Comparison of ENCODE assay signal across 8 cellular contexts in the genomic region with DNA sequence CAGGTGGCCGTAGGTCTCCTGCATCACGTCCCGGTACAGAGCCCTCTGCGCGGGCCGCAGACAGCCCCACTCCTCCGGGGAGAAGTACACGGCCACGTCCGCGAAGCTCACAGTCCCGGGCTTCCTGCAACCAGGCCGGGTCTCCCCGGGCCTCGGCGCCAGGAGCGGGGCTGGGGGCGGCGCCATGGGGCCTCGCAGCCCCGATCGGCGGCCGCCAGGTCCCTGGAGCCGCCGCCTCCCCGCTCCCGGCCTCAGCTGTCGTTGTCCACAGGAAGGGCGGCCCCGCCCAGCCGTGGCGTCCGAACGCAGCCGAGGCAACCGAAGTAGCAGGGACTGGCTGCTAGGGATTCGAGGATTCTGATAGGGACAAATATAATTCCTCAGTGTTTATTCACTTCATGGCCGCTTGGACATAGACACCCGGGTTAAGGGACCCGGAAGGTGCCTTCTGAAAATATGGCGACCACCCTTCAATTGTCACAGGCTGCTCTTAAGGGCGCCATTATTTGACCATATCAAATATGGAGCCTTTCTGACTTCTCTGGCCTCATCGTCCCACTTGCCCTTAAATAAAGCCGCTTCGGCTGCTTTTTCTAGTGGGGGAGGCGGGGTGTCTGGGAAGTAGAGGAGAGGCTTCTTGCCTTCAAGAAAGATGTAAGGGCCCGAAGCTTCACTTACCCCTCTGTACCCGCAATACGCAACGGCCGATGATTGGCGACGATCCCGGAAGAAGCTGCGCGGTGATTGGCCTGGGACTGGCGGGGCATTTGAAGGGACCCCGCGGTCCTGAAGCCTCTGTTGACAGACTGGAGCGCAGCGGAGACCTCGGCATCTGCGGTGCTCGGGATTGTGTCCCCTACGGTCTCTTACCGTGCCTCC. TPM values are rescaled to one million over a fixed set of nuclear protein-coding genes. Genes with fewer than 3 reads are reported as not detected.
A peak's percentile ranks its signal among the peaks of the same experiment; 100 is the strongest.
DNase-seq lines count a peak whose midpoint lies in the region; ATAC-seq, FAIRE-seq and TF ChIP-seq lines count a peak whose summit lies in the region.

A gene (minus strand): TSS at position 271 of the 879 bp plus-strand sequence. CDS start 85 bp downstream, at position 186.

- 2% methylated on average over 60 of the region's 67 CpGs; no CpG with 5 or more reads in 1 of the 2 experiments for WGBS in H1 (ENCODE audit: extremely low coverage in 1 of 2, insufficient coverage in 1 of 2, insufficient read length in 1 of 2, insufficient replicate concordance in 2 of 2, low coverage in 1 of 2, low lambda C conversion rate in 2 of 2, missing lambda C conversion rate in 1 of 2), 2 experiments

- peak; percentile 81 for ATAC-seq in CD8-positive, alpha-beta T cell
- ATAC-seq in GM19467 (IDR thresholded peaks at IDR 0.05; ENCODE audit: unreplicated experiment), result peak; percentile 71
- peak; percentile 86 for ATAC-seq in memory B cell (ENCODE audit: low read depth)

- H3K9me3 ChIP-seq in CD8-positive, alpha-beta T cell (ENCODE audit: low read length), result no peaks in the 10 kb centered on the region
- no peaks in the 10 kb centered on the region for H3K9me3 ChIP-seq in H1 (ENCODE audit: insufficient read depth in 2 of 2, low read depth in 1 of 2, low read length in 1 of 2)

- H2BK15ac ChIP-seq in H1 (ENCODE audit: low read length), result peak within 1 kb of the TSS; percentile 46; the same call in 1 of the 2 replicates

- peak within 1 kb of the TSS; percentile 98 for H3K27ac Mint-ChIP-seq in CD8-positive, alpha-beta T cell
- peak within 1 kb of the TSS; percentile 94 for H3K27ac Mint-ChIP-seq in memory B cell

- peaks cover 0 to 2% of the 10 kb centered on the region in 2 experiments for H4K20me1 ChIP-seq in H1 (replicated peaks in 1 of 2; ENCODE audit: control insufficient read depth in 1 of 2, insufficient read depth in 2 of 2, low read length in 2 of 2)

- H3K27me3 ChIP-seq in CD8-positive, alpha-beta T cell (ENCODE audit: insufficient read depth, low read length), result no peaks in the 10 kb centered on the region
- no peaks in the 10 kb centered on the region for H3K27me3 ChIP-seq in H1 (replicated peaks in 1 of 4; ENCODE audit: control insufficient read depth in 3 of 4, extremely low read depth in 1 of 4, insufficient read depth in 3 of 4, low read length in 3 of 4)

- peak within 1 kb of the TSS; percentile 90 for H3K4me3 Mint-ChIP-seq in CD8-positive, alpha-beta T cell
- peak within 1 kb of the TSS; percentile 86 for H3K4me3 Mint-ChIP-seq in memory B cell

- peak within 1 kb of the TSS; percentile 84 for H3K27ac ChIP-seq in CD8-positive, alpha-beta T cell (ENCODE audit: low read depth, low read length)
- peak within 1 kb of the TSS; percentile 64; the same call in 1 of the 2 replicates for H3K27ac ChIP-seq in H1 (ENCODE audit: low read depth, low read length)

- no peaks in the 10 kb centered on the region for H3K79me1 ChIP-seq in H1 (ENCODE audit: low read depth, low read length)

- peak within 1 kb of the TSS; percentile 95 for H4K91ac ChIP-seq in H1 (replicated peaks; ENCODE audit: insufficient read length, low read length)

- peak; percentile 39 to 42 for TF ChIP-seq POLR2A in H1 (IDR thresholded peaks at IDR 0.05; ENCODE audit: control extremely low read depth in 1 of 2, low read depth in 2 of 2, low read length in 2 of 2)

- peak within 1 kb of the TSS; percentile 86; the same call in 1 of the 2 replicates for H3K18ac ChIP-seq in H1 (ENCODE audit: extremely low read depth, low read length)

- H3K36me3 ChIP-seq in CD8-positive, alpha-beta T cell (ENCODE audit: insufficient read depth, low read length), result no peaks in the 10 kb centered on the region
- H3K36me3 ChIP-seq in H1 (ENCODE audit: control insufficient read depth in 2 of 4, insufficient read depth in 4 of 4, low read length in 3 of 4), result no peaks in the 10 kb centered on the region

- peak within 1 kb of the TSS; percentile 90 for H4K8ac ChIP-seq in H1 (ENCODE audit: extremely low read depth, insufficient read depth, low read length)

- peak within 1 kb of the TSS; percentile 96 for H3K4ac ChIP-seq in H1 (replicated peaks; ENCODE audit: insufficient read length, low read depth, low read length)

- no peak; a peak in 1 of 4 replicates for TF ChIP-seq RAD21 in H1 (IDR thresholded peaks at IDR 0.05 in 1 of 2, conservative IDR thresholded peaks at IDR 0.05 in 1 of 2; ENCODE audit: low read depth in 2 of 2, low read length in 2 of 2)

- H3K14ac ChIP-seq in H1 (ENCODE audit: insufficient read length), result no peak within 1 kb of the TSS

- no peak within 1 kb of the TSS for H3K23ac ChIP-seq in H1 (ENCODE audit: insufficient read length)

- H3K23me2 ChIP-seq in H1 (ENCODE audit: low read depth, low read length), result peaks cover 14% of the 10 kb centered on the region; the same call in 1 of the 2 replicates

- H2BK120ac ChIP-seq in H1 (replicated peaks; ENCODE audit: low read depth, low read length), result no peak within 1 kb of the TSS

- CTCF ChIA-PET in CD8-positive, alpha-beta T cell (lab: Charles Lee), result interaction anchor here (0.7 to 1.7 kb wide), 11 partner anchors 13 to 154 kb away, joined by 3 to 14 read pairs (median 3); a partner anchor contains a TSS
- CTCF ChIA-PET in H1 (lab: Charles Lee; ENCODE audit: partially characterized antibody), result interaction anchor here (0.8 to 1.6 kb wide), 10 partner anchors 13 to 153 kb away, joined by 3 to 8 read pairs (median 4); a partner anchor contains a TSS

- H2AFZ ChIP-seq in H1 (ENCODE audit: low read length), result peak within 1 kb of the TSS; percentile 82

- POLR2A ChIA-PET in CD8-positive, alpha-beta T cell (lab: Charles Lee), result interaction anchor here (0.6 to 3.0 kb wide), 27 partner anchors 10 to 194 kb away, joined by 3 to 57 read pairs (median 5); a partner anchor contains a TSS
- POLR2A ChIA-PET in H1 (lab: Charles Lee; ENCODE audit: partially characterized antibody), result interaction anchor here (0.5 to 3.4 kb wide), 35 partner anchors 8 to 224 kb away, joined by 3 to 45 read pairs (median 5); a partner anchor contains a TSS

- H2BK20ac ChIP-seq in H1 (ENCODE audit: low read length), result no peak within 1 kb of the TSS

- FAIRE-seq in H1 (lab: Jason Lieb, UNC), result no peak

- no peak for TF ChIP-seq EP300 in H1 (IDR thresholded peaks at IDR 0.05; ENCODE audit: borderline replicate concordance in 1 of 2, low read depth in 2 of 2, low read length in 2 of 2)

- H3K56ac ChIP-seq in H1 (replicated peaks; ENCODE audit: insufficient read length, low read depth, low read length), result peak within 1 kb of the TSS; percentile 92

- no peaks in the 10 kb centered on the region for H3K79me2 ChIP-seq in H1 (ENCODE audit: control insufficient read depth in 1 of 2, insufficient read depth in 2 of 2, low read length in 2 of 2)

- peak within 1 kb of the TSS; percentile 83; the same call in 1 of the 2 replicates for H2BK5ac ChIP-seq in H1 (ENCODE audit: low read depth, low read length)

- H3K9ac ChIP-seq in H1 (replicated peaks in 1 of 4; ENCODE audit: extremely low read depth in 1 of 4, low read depth in 3 of 4, low read length in 3 of 4), result peak within 1 kb of the TSS; percentile 62 to 78 (median 68); a peak in 6 of 7 replicates

- H3K4me2 ChIP-seq in H1 (ENCODE audit: insufficient read depth in 1 of 2, low read depth in 2 of 2, low read length in 2 of 2), result peak within 1 kb of the TSS; percentile 74 to 99

- H3K4me3 ChIP-seq in CD8-positive, alpha-beta T cell (ENCODE audit: low read depth, low read length), result peak within 1 kb of the TSS; percentile 86
- peak within 1 kb of the TSS; percentile 78 to 89 (median 82) for H3K4me3 ChIP-seq in H1 (ENCODE audit: extremely low read depth in 1 of 4, insufficient read depth in 2 of 4, low read depth in 3 of 4, low read length in 4 of 4)

- peak within 1 kb of the TSS; percentile 99 for H4K5ac ChIP-seq in H1 (ENCODE audit: insufficient read length, low read depth, low read length)

- peaks cover 34% of the 10 kb centered on the region for H3K4me1 Mint-ChIP-seq in CD8-positive, alpha-beta T cell (ENCODE audit: low read depth)
- H3K4me1 Mint-ChIP-seq in memory B cell, result peaks cover 25% of the 10 kb centered on the region

- no peaks in the 10 kb centered on the region for H3K9me3 Mint-ChIP-seq in CD8-positive, alpha-beta T cell
- no peaks in the 10 kb centered on the region for H3K9me3 Mint-ChIP-seq in memory B cell

- intact Hi-C loops in CD8-positive, alpha-beta T cell (cut with DNase I, micrococcal nuclease), result loop anchor here (1.0 to 5.0 kb wide), 12 partner anchors 13 to 506 kb away; a partner anchor contains a TSS

- no peak for TF ChIP-seq CTCF in CD8-positive, alpha-beta T cell (IDR thresholded peaks at IDR 0.05)
- no peak for TF ChIP-seq CTCF in H1 (IDR thresholded peaks at IDR 0.05; ENCODE audit: control extremely low read depth in 1 of 3, insufficient read depth in 1 of 3, low read depth in 1 of 3, low read length in 3 of 3)

- no peak within 1 kb of the TSS for H2AK5ac ChIP-seq in H1 (ENCODE audit: low read depth, low read length)

- no peaks in the 10 kb centered on the region for H3K27me3 Mint-ChIP-seq in CD8-positive, alpha-beta T cell (ENCODE audit: low read depth)
- H3K27me3 Mint-ChIP-seq in memory B cell, result no peaks in the 10 kb centered on the region

- H2BK12ac ChIP-seq in H1 (ENCODE audit: low read depth, low read length), result no peak within 1 kb of the TSS

- peak; percentile 89 to 99 (median 92) for DNase-seq in CD8-positive, alpha-beta T cell
- DNase-seq in HT-29 (ENCODE audit: low spot score) (peak; percentile 89), NOMO-1 (lab: John Stamatoyannopoulos, UW; ENCODE audit: unreplicated experiment in 2 of 2) (peak; percentile 97 to 99), H1 (ENCODE audit: low read depth in 1 of 2, low spot score in 2 of 2) (peak; percentile 90 to 91), memory B cell (ENCODE audit: low spot score in 2 of 2) (peak; percentile 76 to 92)
- peak; percentile 83 to 94 for DNase-seq in activated CD8-positive, alpha-beta memory T cell treated with anti-CD3 and anti-CD28 coated beads for 4 hours (ENCODE audit: low read depth in 2 of 2)
- DNase-seq in stimulated activated CD8-positive, alpha-beta memory T cell treated with anti-CD3 and anti-CD28 coated beads, Interleukin-12 subunit alpha, Interleukin-12 subunit beta, amount 100 ng/mL, for 24 hours (ENCODE audit: extremely low read depth), result peak; percentile 81

- H3K36me3 Mint-ChIP-seq in CD8-positive, alpha-beta T cell, result peaks cover 8% of the 10 kb centered on the region
- no peaks in the 10 kb centered on the region for H3K36me3 Mint-ChIP-seq in memory B cell

- H3K4me1 ChIP-seq in CD8-positive, alpha-beta T cell (ENCODE audit: insufficient read depth, low read length), result peaks cover 40% of the 10 kb centered on the region
- peaks cover 0 to 9% (median 2%) of the 10 kb centered on the region in 4 experiments; a peak in 5 of 7 replicates for H3K4me1 ChIP-seq in H1 (replicated peaks in 1 of 4; ENCODE audit: control insufficient read depth in 3 of 4, insufficient read depth in 4 of 4, low read length in 3 of 4)

RNA-seq across cellular contexts. Expression of the gene that starts here (rescaled TPM):
- 1 to 10 TPM; 6.1 to 7.1 TPM for total RNA-seq in CD8-positive, alpha-beta T cell
- total RNA-seq in HT-29 (2014; rRNA removed; shearing (Covaris generic)), result 5.7 and 7.5 TPM in 2 replicates
- total RNA-seq in H1 (2021; fragmentation: NEBNext Ultra II Directional; extraction: Animal tissue kit (Norgen Biotek cat#: 25700)), result 3.5 and 3.7 TPM in 2 replicates
- polyA plus RNA-seq in H1 (2011; rRNA removed), result 2.7 and 6.3 TPM in 2 replicates
- polyA plus RNA-seq in H1 (2011; cell fraction: cytosol; rRNA removed), result 3.3 TPM
- polyA plus RNA-seq in H1 (2011; cell fraction: nucleus; rRNA removed), result 5.4 TPM
- polyA plus RNA-seq in H1 (2012, experiment 1 of 2), result 3.0 to 4.6 TPM (median 3.6 TPM) in 4 replicates
- 1.7 TPM for polyA plus RNA-seq in H1 (2012, experiment 2 of 2)
- 3.8 TPM for polyA plus RNA-seq in H1 (2013, experiment 1 of 2)
- 2.6 TPM for polyA plus RNA-seq in H1 (2013, experiment 2 of 2)
- 0.63 TPM in 2 replicates for polyA minus RNA-seq in H1 (2011; rRNA and poly(A)+ RNA removed)
- polyA minus RNA-seq in H1 (2011; cell fraction: cytosol; rRNA and poly(A)+ RNA removed), result 3.4 TPM
- polyA minus RNA-seq in H1 (2011; cell fraction: nucleus; rRNA and poly(A)+ RNA removed), result 3.1 TPM

Comparison
In these comparisons a context has a peak if more than half of its experiments do, and no peak if none do; other contexts are left out.
1. Peak in every context shown above with its lines: DNase-seq, ATAC-seq, H3K4me3 ChIP-seq and H3K27ac ChIP-seq.